20 cellular contexts compared by ENCODE assay signal in genomic region chr2:227781841-227782240, GRCh38. TPM values are rescaled to one million over a fixed set of nuclear protein-coding genes. Genes with fewer than 3 reads are reported as not detected.
DNase-seq lines count a peak whose midpoint lies in the region; ATAC-seq and TF ChIP-seq lines count a peak whose summit lies in the region.
"Had no signal": no experiment of that assay in that cellular context is flagged by ENCODE, and none has a peak within 500 bp of the region (broad histone marks: within the 10 kb centered on the region; RNA-seq: fewer than 3 reads in every experiment).

No MANE protein-coding gene starts in this region.

- H3K4me1 Mint-ChIP-seq in CD4-positive, CD25-positive, alpha-beta regulatory T cell = peaks cover 5 to 25% (median 16%) of the 10 kb centered on the region in 4 donors

- 69% methylated on average over 7 of the region's 8 CpGs for WGBS in esophagus muscularis mucosa
- 46 to 79% methylated on average over 4 to 8 of the region's 8 CpGs for WGBS in transverse colon (ENCODE audit: low coverage in 1 of 2), 2 donors

- no peak overlapping the region for H3K4me3 ChIP-seq in left ventricle myocardium inferior
- no peak overlapping the region for H3K4me3 ChIP-seq in CD4-positive, CD25-positive, alpha-beta regulatory T cell (ENCODE audit: low read depth, low read length)
- H3K4me3 ChIP-seq in esophagus muscularis mucosa = no peak overlapping the region
- H3K4me3 ChIP-seq in transverse colon = no peak overlapping the region
- H3K4me3 ChIP-seq: SJCRH30 had no signal

- no peak overlapping the region for H3K27ac ChIP-seq in left ventricle myocardium inferior (replicated peaks)
- peak overlapping the region; percentile 69 for H3K27ac ChIP-seq in CD4-positive, CD25-positive, alpha-beta regulatory T cell (ENCODE audit: insufficient read depth, low read length, poor library complexity, severe bottlenecking)
- H3K27ac ChIP-seq in esophagus muscularis mucosa (replicated peaks in 1 of 4) = no peak overlapping the region
- peak overlapping the region; percentile 60 to 81 (median 72) for H3K27ac ChIP-seq in transverse colon
- H3K27ac ChIP-seq: SJCRH30 had no signal

- TF ChIP-seq CTCF in left ventricle myocardium inferior (IDR thresholded peaks at IDR 0.05; ENCODE audit: borderline replicate concordance) (no peak), esophagus muscularis mucosa (IDR thresholded peaks at IDR 0.05) (no peak), transverse colon (IDR thresholded peaks at IDR 0.05) (no peak)

- no peak for TF ChIP-seq EP300 in esophagus muscularis mucosa (IDR thresholded peaks at IDR 0.05)
- no peak for TF ChIP-seq EP300 in transverse colon (IDR thresholded peaks at IDR 0.05; ENCODE audit: low read depth)

- in situ Hi-C loops in transverse colon (cut with MboI; ENCODE audit: low pct_ligation_motif_present in 1 of 4, low pct_unique_long_range_greater_than_20kb in 1 of 4, low sequenced_read_pairs in 3 of 4) = no loop called here

- H3K4me3 Mint-ChIP-seq in CD4-positive, CD25-positive, alpha-beta regulatory T cell = peak overlapping the region in 1 of 4 donors; percentile 35

- H3K27ac Mint-ChIP-seq in CD4-positive, CD25-positive, alpha-beta regulatory T cell = peak overlapping the region in 2 of 3 donors; percentile 22 to 87

- no peak for TF ChIP-seq POLR2A in esophagus muscularis mucosa (IDR thresholded peaks at IDR 0.05; ENCODE audit: low read depth)
- no peak for TF ChIP-seq POLR2A in transverse colon (IDR thresholded peaks at IDR 0.05)

- H3K36me3 Mint-ChIP-seq in CD4-positive, CD25-positive, alpha-beta regulatory T cell = no peaks in the 10 kb centered on the region

- H3K36me3 ChIP-seq in left ventricle myocardium inferior = no peaks in the 10 kb centered on the region
- H3K36me3 ChIP-seq in CD4-positive, CD25-positive, alpha-beta regulatory T cell (ENCODE audit: control insufficient read depth, insufficient read depth, low read length) = no peaks in the 10 kb centered on the region
- no peaks in the 10 kb centered on the region for H3K36me3 ChIP-seq in esophagus muscularis mucosa
- no peaks in the 10 kb centered on the region for H3K36me3 ChIP-seq in transverse colon
- H3K36me3 ChIP-seq: BE2C, SJCRH30 had no signal

- H3K27me3 Mint-ChIP-seq in CD4-positive, CD25-positive, alpha-beta regulatory T cell = peaks cover 9% of the 10 kb centered on the region

- no peaks in the 10 kb centered on the region for H3K9me3 ChIP-seq in left ventricle myocardium inferior (replicated peaks)
- H3K9me3 ChIP-seq in CD4-positive, CD25-positive, alpha-beta regulatory T cell (ENCODE audit: control insufficient read depth in 2 of 2, low read length in 2 of 2) = no peaks in the 10 kb centered on the region
- H3K9me3 ChIP-seq in esophagus muscularis mucosa = no peaks in the 10 kb centered on the region
- H3K9me3 ChIP-seq in transverse colon = no peaks in the 10 kb centered on the region
- H3K9me3 ChIP-seq: BE2C, SJCRH30 had no signal

- H3K9me3 Mint-ChIP-seq in CD4-positive, CD25-positive, alpha-beta regulatory T cell = peaks cover 0 to 2% (median 0%) of the 10 kb centered on the region in 7 donors

- H3K27me3 ChIP-seq in left ventricle myocardium inferior (ENCODE audit: low read depth) (peaks cover 18% of the 10 kb centered on the region), esophagus muscularis mucosa (no peaks in the 10 kb centered on the region), transverse colon (no peaks in the 10 kb centered on the region)
- H3K27me3 ChIP-seq in CD4-positive, CD25-positive, alpha-beta regulatory T cell (ENCODE audit: control insufficient read depth, insufficient read depth, low read length) = no peaks in the 10 kb centered on the region
- H3K27me3 ChIP-seq: BE2C had no signal

- H3K4me1 ChIP-seq in left ventricle myocardium inferior (no peaks in the 10 kb centered on the region), esophagus muscularis mucosa (no peaks in the 10 kb centered on the region), transverse colon (peaks cover 0 to 16% (median 13%) of the 10 kb centered on the region in 4 donors)
- H3K4me1 ChIP-seq in CD4-positive, CD25-positive, alpha-beta regulatory T cell (ENCODE audit: control insufficient read depth, insufficient read depth, low read length, poor library complexity, severe bottlenecking) = no peaks in the 10 kb centered on the region
- H3K4me1 ChIP-seq: BE2C, SJCRH30 had no signal

- DNase-seq in Right ventricle myocardium superior (no peak), left ventricle myocardium inferior (no peak), esophagus muscularis mucosa (ENCODE audit: extremely low spot score) (peak; percentile 84), transverse colon (no peak), foreskin melanocyte (no peak)
- no peak for DNase-seq in CD4-positive, CD25-positive, alpha-beta regulatory T cell
- DNase-seq: 8988T, ACHN, BE2C, HCEC 1CT, NCI-H1092, NCI-H1417 treated with DMSO at 0.1 percent for 48 hours, NCI-H1694 treated with DMSO at 0.1 percent for 48 hours, NCI-H2081, NCI-H2227 treated with DMSO at 0.1 percent for 48 hours, NCI-H510A treated with DMSO at 0.1 percent for 48 hours, NCI-H774, SJCRH30 had no signal

- ATAC-seq in Right ventricle myocardium superior (ENCODE audit: poor library complexity) (peak; percentile 25), HG02571 (IDR thresholded peaks at IDR 0.05; ENCODE audit: unreplicated experiment) (no peak)
- ATAC-seq in CD4-positive, CD25-positive, alpha-beta regulatory T cell (ENCODE audit: low read depth in 2 of 2) = no peak

- intact Hi-C loops in Right ventricle myocardium superior (cut with DNase I) = no loop called here
- intact Hi-C loops in left ventricle myocardium inferior (cut with micrococcal nuclease) = no loop called here
- intact Hi-C loops in esophagus muscularis mucosa (cut with DNase I) = no loop called here
- intact Hi-C loops in transverse colon (cut with DNase I; ENCODE audit: low total_unique reads) = no loop called here

RNA-seq across cellular contexts. Expression of gene CCL20, which starts 31.8 kb away (rescaled TPM):
- total RNA-seq in Right ventricle myocardium superior (not detected), left ventricle myocardium inferior (not detected), esophagus muscularis mucosa (1 to 10 TPM in 1 of 4 donors, not detected in 3; 3.5 TPM), transverse colon (10 to 100 TPM in 1 of 4 donors, 1 to 10 TPM in 2, not detected in 1; 4.5 to 70.7 (median 9.3) TPM)
- total RNA-seq in CD4-positive, CD25-positive, alpha-beta regulatory T cell = 3.7 TPM
- 1 to 10 TPM in 3 of 4 donors, under 1 TPM in 1; 0.94 to 2.3 (median 2.1) TPM for polyA plus RNA-seq in CD4-positive, CD25-positive, alpha-beta regulatory T cell
- total RNA-seq: H1 had no signal
- polyA plus RNA-seq: H1 had no signal

RNA-seq across cellular contexts. Expression of gene SCYGR8, which starts 36.1 kb away (rescaled TPM):
- total RNA-seq in Right ventricle myocardium superior (not detected), left ventricle myocardium inferior (not detected), esophagus muscularis mucosa (not detected), transverse colon (not detected)
- total RNA-seq in CD4-positive, CD25-positive, alpha-beta regulatory T cell = not detected
- not detected for polyA plus RNA-seq in CD4-positive, CD25-positive, alpha-beta regulatory T cell
- total RNA-seq: H1, SJCRH30 had no signal
- polyA plus RNA-seq: H1 had no signal

RNA-seq across cellular contexts. Expression of gene SCYGR7, which starts 53.7 kb away (rescaled TPM):
- total RNA-seq in Right ventricle myocardium superior = not detected
- total RNA-seq in left ventricle myocardium inferior = not detected
- total RNA-seq in CD4-positive, CD25-positive, alpha-beta regulatory T cell = not detected
- polyA plus RNA-seq in CD4-positive, CD25-positive, alpha-beta regulatory T cell = not detected
- total RNA-seq in esophagus muscularis mucosa = not detected
- total RNA-seq in transverse colon = not detected
- total RNA-seq: H1, SJCRH30 had no signal
- polyA plus RNA-seq: H1 had no signal

RNA-seq across cellular contexts. Expression of gene SCYGR6, which starts 57.3 kb away (rescaled TPM):
- total RNA-seq in Right ventricle myocardium superior = not detected
- total RNA-seq in left ventricle myocardium inferior = not detected
- not detected for total RNA-seq in CD4-positive, CD25-positive, alpha-beta regulatory T cell
- polyA plus RNA-seq in CD4-positive, CD25-positive, alpha-beta regulatory T cell = not detected
- total RNA-seq in esophagus muscularis mucosa = not detected
- not detected for total RNA-seq in transverse colon
- total RNA-seq: H1, SJCRH30 had no signal
- polyA plus RNA-seq: H1 had no signal

Comparison
In these comparisons a context has a peak if more than half of its experiments do, and no peak if none do; other contexts are left out.
1. H3K27ac ChIP-seq: peak in CD4-positive, CD25-positive, alpha-beta regulatory T cell (single experiment) and transverse colon (4 of 4); none in left ventricle myocardium inferior (single experiment) and esophagus muscularis mucosa (0 of 4).